In genomic region chr11:68053117-68053516, GRCh38 we compare ENCODE assay signal across 17 cellular contexts. TPM values are rescaled to one million over a fixed set of nuclear protein-coding genes. Genes with fewer than 3 reads are reported as not detected.
DNase-seq lines count a peak whose midpoint lies in the region; ATAC-seq and TF ChIP-seq lines count a peak whose summit lies in the region.
"Had no signal": no experiment of that assay in that cellular context is flagged by ENCODE, and none has a peak within 500 bp of the region (broad histone marks: within the 10 kb centered on the region; RNA-seq: fewer than 3 reads in every experiment).

No MANE protein-coding gene starts in this region.

- H3K9me3 ChIP-seq in right atrium auricular region (no peaks in the 10 kb centered on the region), heart left ventricle (no peaks in the 10 kb centered on the region), upper lobe of right lung (no peaks in the 10 kb centered on the region)
- H3K9me3 ChIP-seq: psoas muscle had no signal

- no peak overlapping the region for H3K27ac Mint-ChIP-seq in HFFc6
- H3K27ac Mint-ChIP-seq: stimulated activated memory B cell treated with anti-CD40 and anti-IgM and Interleukin-4, amounts not matched to agents 10 μg/mL and 1 μg/mL and 100 μg/mL, for 72 hours had no signal

- POLR2A ChIA-PET in RWPE1 (lab: Yijun Ruan, JAX; ENCODE audit: low non-redundant PET): no interaction called here

- ATAC-seq in Right ventricle myocardium inferior (peak; percentile 23), heart left ventricle (peak; percentile 5 to 33 (median 18)), upper lobe of right lung (no peak)
- ATAC-seq: foreskin keratinocyte; psoas muscle; stimulated activated memory B cell treated with anti-CD40 and anti-IgM and Interleukin-4, amounts not matched to agents 10 μg/mL and 1 μg/mL and 100 μg/mL, for 72 hours had no signal

- intact Hi-C loops in Right ventricle myocardium inferior (cut with DNase I): no loop called here
- intact Hi-C loops in heart left ventricle (cut with DNase I): no loop called here
- intact Hi-C loops in upper lobe of right lung (cut with DNase I): no loop called here

- DNase-seq in Right ventricle myocardium inferior (ENCODE audit: missing footprints) (no peak), right atrium auricular region (ENCODE audit: low spot score) (no peak), RWPE1 (ENCODE audit: low spot score) (no peak), heart left ventricle (peak in 2 of 5 donors; percentile 6 to 61), upper lobe of right lung (peak; percentile 54), NCI-H1694 (lab: John Stamatoyannopoulos, UW) (no peak), NCI-H187 treated with DMSO at 0.1 percent for 48 hours (lab: John Stamatoyannopoulos, UW) (no peak), HFFc6 (no peak)
- DNase-seq: anterior cingulate cortex; DMS79; foreskin keratinocyte; MM.1S; NCI-H2171; stimulated activated CD4-positive, alpha-beta T cell treated with anti-CD3 and anti-CD28 coated beads, Interleukin-2, amount 100 ng/mL, for 48 hours had no signal

- H3K36me3 ChIP-seq in right atrium auricular region (peaks cover 29% of the 10 kb centered on the region), heart left ventricle (peaks cover 0 to 62% (median 30%) of the 10 kb centered on the region in 9 donors), upper lobe of right lung (peaks cover 53% of the 10 kb centered on the region)

- no peak for TF ChIP-seq CTCF in right atrium auricular region (IDR thresholded peaks at IDR 0.05)
- TF ChIP-seq CTCF in RWPE1 (conservative IDR thresholded peaks at IDR 0.05; ENCODE audit: low read depth): no peak
- no peak for TF ChIP-seq CTCF in heart left ventricle (IDR thresholded peaks at IDR 0.05)
- TF ChIP-seq CTCF in upper lobe of right lung (IDR thresholded peaks at IDR 0.05): no peak
- TF ChIP-seq CTCF in HFFc6 (IDR thresholded peaks at IDR 0.05): no peak

- no peak overlapping the region for H3K4me3 Mint-ChIP-seq in HFFc6
- H3K4me3 Mint-ChIP-seq: stimulated activated memory B cell treated with anti-CD40 and anti-IgM and Interleukin-4, amounts not matched to agents 10 μg/mL and 1 μg/mL and 100 μg/mL, for 72 hours had no signal

- H3K27me3 Mint-ChIP-seq in HFFc6 (ENCODE audit: insufficient read depth): peaks cover 4% of the 10 kb centered on the region
- H3K27me3 Mint-ChIP-seq: stimulated activated memory B cell treated with anti-CD40 and anti-IgM and Interleukin-4, amounts not matched to agents 10 μg/mL and 1 μg/mL and 100 μg/mL, for 72 hours had no signal

- peaks cover 4% of the 10 kb centered on the region; the same call in 1 of the 2 replicates for H3K4me1 Mint-ChIP-seq in HFFc6 (ENCODE audit: low read depth)

- no peaks in the 10 kb centered on the region for H3K4me1 ChIP-seq in right atrium auricular region
- peaks cover 0 to 4% (median 0%) of the 10 kb centered on the region in 12 donors for H3K4me1 ChIP-seq in heart left ventricle
- no peaks in the 10 kb centered on the region for H3K4me1 ChIP-seq in upper lobe of right lung
- H3K4me1 ChIP-seq: foreskin keratinocyte, psoas muscle had no signal

- no peak for TF ChIP-seq POLR2A in heart left ventricle (IDR thresholded peaks at IDR 0.05)

- H3K27me3 ChIP-seq in right atrium auricular region (no peaks in the 10 kb centered on the region), heart left ventricle (no peaks in the 10 kb centered on the region), upper lobe of right lung (no peaks in the 10 kb centered on the region)
- H3K27me3 ChIP-seq: foreskin keratinocyte had no signal

- H3K9me3 Mint-ChIP-seq in HFFc6: no peaks in the 10 kb centered on the region
- H3K9me3 Mint-ChIP-seq: stimulated activated memory B cell treated with anti-CD40 and anti-IgM and Interleukin-4, amounts not matched to agents 10 μg/mL and 1 μg/mL and 100 μg/mL, for 72 hours had no signal

- WGBS in heart left ventricle, 4 donors: 62 to 75% (median 67%) methylated on average over 8 to 9 of the region's 9 CpGs

- H3K27ac ChIP-seq in right atrium auricular region (no peak overlapping the region), RWPE1 (peak overlapping the region; percentile 48), heart left ventricle (no peak overlapping the region), upper lobe of right lung (no peak overlapping the region)
- H3K27ac ChIP-seq: foreskin keratinocyte, psoas muscle, SK-N-MC had no signal

- H3K36me3 Mint-ChIP-seq in HFFc6 (ENCODE audit: low read depth): peaks cover 16% of the 10 kb centered on the region

- CTCF ChIA-PET in RWPE1 (lab: Yijun Ruan, JAX): interaction anchor here (0.6 kb wide), 1 partner anchor 23 kb away, joined by 4 read pairs; the partner anchor contains the start of gene NDUFS8

- no peak overlapping the region for H3K4me3 ChIP-seq in right atrium auricular region
- no peak overlapping the region for H3K4me3 ChIP-seq in heart left ventricle
- no peak overlapping the region for H3K4me3 ChIP-seq in upper lobe of right lung
- H3K4me3 ChIP-seq: psoas muscle, SK-N-MC had no signal

RNA-seq across cellular contexts. Expression of gene TCIRG1, which starts 14.3 kb away (rescaled TPM):
- 30.4 TPM for total RNA-seq in Right ventricle myocardium inferior
- 10 to 100 TPM; 19.2 to 50.7 TPM for total RNA-seq in right atrium auricular region
- 10 to 100 TPM; 10.2 to 88.7 (median 20.3) TPM for total RNA-seq in heart left ventricle
- polyA plus RNA-seq in heart left ventricle: 10 to 100 TPM; 25.5 to 36.9 TPM
- 216 TPM for total RNA-seq in upper lobe of right lung
- total RNA-seq in HFFc6 (2021; fragmentation: NEBNext Ultra II Directional; extraction: Animal tissue kit (Norgen Biotek cat#: 25700)): 100 to 1,000 TPM; 113 to 150 (median 131) TPM

RNA-seq across cellular contexts. Expression of gene NDUFS8, which starts 22.6 kb away (rescaled TPM):
- total RNA-seq in Right ventricle myocardium inferior (479 TPM), right atrium auricular region (100 to 1,000 TPM; 436 to 568 TPM), heart left ventricle (100 to 1,000 TPM; 262 to 948 (median 365) TPM), upper lobe of right lung (118 TPM)
- polyA plus RNA-seq in heart left ventricle: 100 to 1,000 TPM; 310 to 870 TPM
- 100 to 1,000 TPM; 221 to 236 (median 223) TPM for total RNA-seq in HFFc6 (2021; fragmentation: NEBNext Ultra II Directional; extraction: Animal tissue kit (Norgen Biotek cat#: 25700))

RNA-seq across cellular contexts. Expression of gene ALDH3B1, which starts 43.0 kb away (rescaled TPM):
- total RNA-seq in Right ventricle myocardium inferior (3.5 TPM), right atrium auricular region (10 to 100 TPM; 10.5 to 21.6 TPM), heart left ventricle (10 to 100 TPM in 2 of 9 donors, 1 to 10 TPM in 7; 2.3 to 25.4 (median 6.1) TPM), upper lobe of right lung (95.9 TPM)
- 1 to 10 TPM; 2.7 to 3.3 TPM for polyA plus RNA-seq in heart left ventricle
- 10 to 100 TPM; 29.5 to 47.4 (median 43.4) TPM for total RNA-seq in HFFc6 (2021; fragmentation: NEBNext Ultra II Directional; extraction: Animal tissue kit (Norgen Biotek cat#: 25700))
- total RNA-seq: foreskin keratinocyte had no signal

RNA-seq across cellular contexts. Expression of gene UNC93B1, which starts 49.2 kb away (rescaled TPM):
- 9.0 TPM for total RNA-seq in Right ventricle myocardium inferior
- total RNA-seq in right atrium auricular region: 10 to 100 TPM in 1 of 2 donors, 1 to 10 TPM in 1; 9.2 to 19.7 TPM
- total RNA-seq in heart left ventricle: 10 to 100 TPM in 3 of 9 donors, 1 to 10 TPM in 6; 5.2 to 34.2 (median 7.9) TPM
- polyA plus RNA-seq in heart left ventricle: 1 to 10 TPM; 5.0 to 6.5 TPM
- total RNA-seq in upper lobe of right lung: 79.5 TPM
- total RNA-seq in HFFc6 (2021; fragmentation: NEBNext Ultra II Directional; extraction: Animal tissue kit (Norgen Biotek cat#: 25700)): 10 to 100 TPM; 17.2 to 23.0 (median 19.9) TPM
